Comparison of ENCODE assay signal across 9 cellular contexts in genomic region chr12:32264995-32265394, GRCh38.
DNase-seq lines count a peak whose midpoint lies in the region; ATAC-seq, FAIRE-seq and TF ChIP-seq lines count a peak whose summit lies in the region.
"Had no signal": no experiment of that assay in that cellular context is flagged by ENCODE, and none has a peak within 500 bp of the region (broad histone marks: within the 10 kb centered on the region; RNA-seq: fewer than 3 reads in every experiment).

No MANE protein-coding gene starts in this region.

- H3K27me3 Mint-ChIP-seq in neural progenitor cell (ENCODE audit: insufficient read depth, low read depth): no peaks in the 10 kb centered on the region

- peak overlapping the region; percentile 31; the same call in 1 of the 2 replicates for H3K4me3 ChIP-seq in SK-N-MC
- H3K4me3 ChIP-seq in neural progenitor cell: no peak overlapping the region
- no peak overlapping the region for H3K4me3 ChIP-seq in coronary artery

- peaks cover 12% of the 10 kb centered on the region for H3K79me2 ChIP-seq in neural progenitor cell (ENCODE audit: low read depth)

- TF ChIP-seq CTCF in neural progenitor cell (IDR thresholded peaks at IDR 0.05): no peak
- no peak for TF ChIP-seq CTCF in coronary artery (IDR thresholded peaks at IDR 0.05)

- no peaks in the 10 kb centered on the region for H3K4me1 ChIP-seq in neural progenitor cell

- no peak for TF ChIP-seq POLR2A in H54 (IDR thresholded peaks at IDR 0.05; ENCODE audit: low read depth, low read length)

- H3K27ac ChIP-seq in SK-N-MC (peak overlapping the region; percentile 88), neural progenitor cell (peak overlapping the region; percentile 3), coronary artery (no peak overlapping the region)

- no peaks in the 10 kb centered on the region for H3K27me3 ChIP-seq in neural progenitor cell

- no peaks in the 10 kb centered on the region for H3F3A ChIP-seq in neural progenitor cell (ENCODE audit: low read depth)

- H3K4me2 ChIP-seq in neural progenitor cell: no peak overlapping the region

- no peak overlapping the region for H2AFZ ChIP-seq in neural progenitor cell (replicated peaks)

- no peak for FAIRE-seq in H54 (lab: Jason Lieb, UNC)
- FAIRE-seq: RCC 7860 had no signal

- H3K9me3 ChIP-seq in SK-N-MC (ENCODE audit: low read depth, low read length) (no peaks in the 10 kb centered on the region), neural progenitor cell (ENCODE audit: low read depth) (no peaks in the 10 kb centered on the region)

- no peak overlapping the region for H3K27ac Mint-ChIP-seq in neural progenitor cell

- peaks cover 2% of the 10 kb centered on the region for H3K36me3 Mint-ChIP-seq in neural progenitor cell

- no peak for DNase-seq in SK-N-MC (ENCODE audit: low read depth, low spot score)
- DNase-seq in neural progenitor cell (ENCODE audit: low spot score): no peak
- no peak for DNase-seq in activated CD8-positive, alpha-beta memory T cell treated with anti-CD3 and anti-CD28 coated beads for 24 hours
- no peak for DNase-seq in stimulated activated CD4-positive, alpha-beta T cell treated with anti-CD3 and anti-CD28 coated beads, Interleukin-12 subunit alpha, Interleukin-12 subunit beta, amount 100 ng/mL, for 4 hours
- no peak for DNase-seq in coronary artery (ENCODE audit: low spot score)
- DNase-seq in H54 (ENCODE audit: insufficient read length, low spot score): no peak

- peaks cover 2% of the 10 kb centered on the region for H3K9me3 Mint-ChIP-seq in neural progenitor cell

- H3K4me1 Mint-ChIP-seq in neural progenitor cell: peaks cover 2% of the 10 kb centered on the region

- no peaks in the 10 kb centered on the region for H4K20me1 ChIP-seq in neural progenitor cell (ENCODE audit: low read depth)

- H3K4me3 Mint-ChIP-seq in neural progenitor cell: no peak overlapping the region

- H3K9ac ChIP-seq in SK-N-MC (ENCODE audit: insufficient read length) (no peak overlapping the region), neural progenitor cell (no peak overlapping the region)

- H3K36me3 ChIP-seq in SK-N-MC (ENCODE audit: insufficient read depth, low read length): no peaks in the 10 kb centered on the region
- H3K36me3 ChIP-seq in neural progenitor cell: no peaks in the 10 kb centered on the region

- peak; percentile 78 for ATAC-seq in GM18873 (IDR thresholded peaks at IDR 0.05; ENCODE audit: low FRiP score, unreplicated experiment)
- peak; percentile 62 for ATAC-seq in HG03045 (IDR thresholded peaks at IDR 0.05; ENCODE audit: unreplicated experiment)

Comparison
In these comparisons a context has a peak if more than half of its experiments do, and no peak if none do; other contexts are left out.
1. H3K27ac ChIP-seq: peak in SK-N-MC (single experiment) and neural progenitor cell (single experiment); none in coronary artery (0 of 2).